Comparison of ENCODE assay signal across 10 cellular contexts in genomic region chr2:43425659-43426058, GRCh38.
DNase-seq lines count a peak whose midpoint lies in the region; ATAC-seq and TF ChIP-seq lines count a peak whose summit lies in the region.
"Had no signal": no experiment of that assay in that cellular context is flagged by ENCODE, and none has a peak within 500 bp of the region (broad histone marks: within the 10 kb centered on the region; RNA-seq: fewer than 3 reads in every experiment).

No MANE protein-coding gene starts in this region.

- H4K20me1 ChIP-seq in DND-41 (ENCODE audit: insufficient read depth, low read length) = no peaks in the 10 kb centered on the region

- no peaks in the 10 kb centered on the region for H3K79me2 ChIP-seq in DND-41 (ENCODE audit: insufficient read depth, low read length)

- H3K27me3 ChIP-seq in DND-41 (ENCODE audit: insufficient read depth, low read length, poor library complexity) (no peaks in the 10 kb centered on the region), breast epithelium (no peaks in the 10 kb centered on the region), rectal smooth muscle tissue (ENCODE audit: control insufficient read depth, insufficient read depth, low read length) (no peaks in the 10 kb centered on the region)
- H3K27me3 ChIP-seq: pancreas had no signal

- H2AFZ ChIP-seq in DND-41 (ENCODE audit: low read depth, low read length) = peak overlapping the region; percentile 8; the same call in 1 of the 2 replicates

- peak overlapping the region; percentile 30; the same call in 1 of the 2 replicates for H3K9ac ChIP-seq in DND-41 (ENCODE audit: low read depth, low read length)
- H3K9ac ChIP-seq in rectal smooth muscle tissue (ENCODE audit: low read length) = no peak overlapping the region

- H3K9me3 ChIP-seq in DND-41 (ENCODE audit: insufficient read depth, low read length, severe bottlenecking) = no peaks in the 10 kb centered on the region
- H3K9me3 ChIP-seq in breast epithelium = no peaks in the 10 kb centered on the region
- H3K9me3 ChIP-seq: pancreas had no signal

- ATAC-seq in DND-41 (ENCODE audit: insufficient read depth, low read depth) (no peak), HG03045 (IDR thresholded peaks at IDR 0.05; ENCODE audit: unreplicated experiment) (no peak), HG02610 (IDR thresholded peaks at IDR 0.05; ENCODE audit: unreplicated experiment) (no peak), HG02678 (IDR thresholded peaks at IDR 0.05; ENCODE audit: unreplicated experiment) (no peak)

- H3K27ac ChIP-seq in DND-41 (ENCODE audit: low read length) (peak overlapping the region; percentile 83), breast epithelium (peak overlapping the region; percentile 53 to 80), rectal smooth muscle tissue (ENCODE audit: low read depth, low read length) (peak overlapping the region; percentile 71)

- peaks cover 32% of the 10 kb centered on the region for H3K4me1 ChIP-seq in DND-41 (ENCODE audit: insufficient read depth, low read length)
- H3K4me1 ChIP-seq in breast epithelium = peaks cover 0 to 20% of the 10 kb centered on the region in 2 donors
- H3K4me1 ChIP-seq in rectal smooth muscle tissue (ENCODE audit: control insufficient read depth, insufficient read depth, low read length) = peaks cover 26% of the 10 kb centered on the region

- peak overlapping the region; percentile 10; the same call in 1 of the 2 replicates for H3K4me2 ChIP-seq in DND-41 (ENCODE audit: insufficient read depth, low read length)

- TF ChIP-seq CTCF in DND-41 (IDR thresholded peaks at IDR 0.05; ENCODE audit: borderline replicate concordance, extremely low read depth, low read length, poor library complexity, severe bottlenecking) = no peak
- TF ChIP-seq CTCF in breast epithelium (IDR thresholded peaks at IDR 0.05) = no peak

- intact Hi-C loops in breast epithelium (cut with DNase I; ENCODE audit: low total_unique reads) = no loop called here

- H3K4me3 ChIP-seq in DND-41 (ENCODE audit: low read depth in 1 of 2, low read length in 2 of 2) (no peak overlapping the region), breast epithelium (no peak overlapping the region), rectal smooth muscle tissue (ENCODE audit: low read length) (no peak overlapping the region)
- H3K4me3 ChIP-seq: pancreas had no signal

- no peak for TF ChIP-seq POLR2A in breast epithelium (IDR thresholded peaks at IDR 0.05)

- H3K36me3 ChIP-seq in DND-41 (ENCODE audit: insufficient read depth, low read length) (peaks cover 8% of the 10 kb centered on the region), breast epithelium (no peaks in the 10 kb centered on the region), rectal smooth muscle tissue (ENCODE audit: control insufficient read depth, insufficient read depth, low read length) (no peaks in the 10 kb centered on the region)
- H3K36me3 ChIP-seq: pancreas had no signal

- DNase-seq in DND-41 (no peak), NOMO-1 (lab: John Stamatoyannopoulos, UW; ENCODE audit: unreplicated experiment in 2 of 2) (peak; percentile 58 to 60), breast epithelium (ENCODE audit: low spot score in 2 of 2) (no peak), anterior cingulate cortex (lab: John Stamatoyannopoulos, UW) (no peak)
- DNase-seq: endodermal cell, pancreas had no signal

Comparison
In these comparisons a context has a peak if more than half of its experiments do, and no peak if none do; other contexts are left out.
1. DNase-seq: peak in NOMO-1 (2 of 2); none in DND-41 (single experiment), breast epithelium (0 of 2) and anterior cingulate cortex (0 of 58).
2. Peak in every context shown above with its lines, with median percentiles within 50 percentile points of each other: H3K27ac ChIP-seq.